In genomic region chr20:57560554-57561355, GRCh38 we compare ENCODE assay signal across 11 cellular contexts. TPM values are rescaled to one million over a fixed set of nuclear protein-coding genes. Genes with fewer than 3 reads are reported as not detected.
DNase-seq lines count a peak whose midpoint lies in the region; ATAC-seq and TF ChIP-seq lines count a peak whose summit lies in the region.
"Had no signal": no experiment of that assay in that cellular context is flagged by ENCODE, and none has a peak within 500 bp of the region (broad histone marks: within the 10 kb centered on the region; RNA-seq: fewer than 3 reads in every experiment).

Gene PCK1, plus strand, starts transcription at chr20:57561110. Its CDS starts 302 bp downstream, at chr20:57561412.

- no peaks in the 10 kb centered on the region for H3K4me1 Mint-ChIP-seq in natural killer cell

- intact Hi-C loops in natural killer cell (cut with micrococcal nuclease) = no loop called here

- H3K27ac Mint-ChIP-seq in natural killer cell = no peak within 1 kb of the TSS
- H3K27ac Mint-ChIP-seq: CD8-positive, alpha-beta T cell had no signal

- ATAC-seq in omental fat pad (ENCODE audit: low FRiP score) (peak; percentile 87), GM21390 (IDR thresholded peaks at IDR 0.05; ENCODE audit: unreplicated experiment) (no peak), natural killer cell (no peak), HG02571 (IDR thresholded peaks at IDR 0.05; ENCODE audit: unreplicated experiment) (no peak)
- ATAC-seq: activated CD4-positive, CD25-positive, alpha-beta regulatory T cell treated with anti-CD3 and anti-CD28 coated beads, Interleukin-2, amount 50 U/mL, for 24 hours; CD8-positive, alpha-beta T cell had no signal

- peak; percentile 66 for DNase-seq in Daoy (ENCODE audit: low read depth)
- peak; percentile 75 for DNase-seq in NCI-H69 (lab: John Stamatoyannopoulos, UW)
- peak; percentile 95 for DNase-seq in erythroblast (lab: John Stamatoyannopoulos, UW)
- peak; percentile 68 for DNase-seq in omental fat pad (ENCODE audit: low spot score)
- DNase-seq in cerebellum (ENCODE audit: low spot score) = no peak
- DNase-seq in natural killer cell = no peak
- DNase-seq: activated naive CD4-positive, alpha-beta T cell; CD8-positive, alpha-beta T cell had no signal

- TF ChIP-seq CTCF in omental fat pad (IDR thresholded peaks at IDR 0.05) = no peak
- no peak for TF ChIP-seq CTCF in natural killer cell (IDR thresholded peaks at IDR 0.05)

- H3K9me3 Mint-ChIP-seq in natural killer cell = no peaks in the 10 kb centered on the region
- H3K9me3 Mint-ChIP-seq: CD8-positive, alpha-beta T cell had no signal

- no peak within 1 kb of the TSS for H3K4me3 Mint-ChIP-seq in natural killer cell
- H3K4me3 Mint-ChIP-seq: CD8-positive, alpha-beta T cell had no signal

- no peaks in the 10 kb centered on the region for H3K36me3 Mint-ChIP-seq in natural killer cell
- H3K36me3 Mint-ChIP-seq: CD8-positive, alpha-beta T cell had no signal

- peaks cover 14 to 53% of the 10 kb centered on the region in 2 donors for H3K27me3 Mint-ChIP-seq in natural killer cell (ENCODE audit: low read depth in 2 of 2)

- peak; percentile 36 for TF ChIP-seq POLR2A in erythroblast (IDR thresholded peaks at IDR 0.05; ENCODE audit: low read length)

RNA-seq across cellular contexts. Expression of gene PCK1, which starts in this region (rescaled TPM):
- not detected in 2 replicates for total RNA-seq in Daoy (2014; rRNA removed; shearing (Covaris generic))
- total RNA-seq in omental fat pad = 100 to 1,000 TPM; 103 to 386 (median 203) TPM
- 0.73 TPM for total RNA-seq in cerebellum
- total RNA-seq in natural killer cell = not detected
- total RNA-seq: CD8-positive, alpha-beta T cell had no signal

Comparison
In these comparisons a context has a peak if more than half of its experiments do, and no peak if none do; other contexts are left out.
1. RNA of gene PCK1 (total RNA-seq): 103 to 386 TPM in omental fat pad; 0.73 TPM in cerebellum (single experiment), not detected in Daoy and not detected in natural killer cell; every median in the first group is over 10 times any median in the second.
2. Peak in DNase-seq in Daoy; RNA of the gene not detected or under 1 TPM.
3. DNase-seq: peak in NCI-H69 (single experiment), erythroblast (2 of 2) and omental fat pad (single experiment); none in cerebellum (single experiment) and natural killer cell (single experiment).